26 cellular contexts compared by ENCODE assay signal in the genomic region with DNA sequence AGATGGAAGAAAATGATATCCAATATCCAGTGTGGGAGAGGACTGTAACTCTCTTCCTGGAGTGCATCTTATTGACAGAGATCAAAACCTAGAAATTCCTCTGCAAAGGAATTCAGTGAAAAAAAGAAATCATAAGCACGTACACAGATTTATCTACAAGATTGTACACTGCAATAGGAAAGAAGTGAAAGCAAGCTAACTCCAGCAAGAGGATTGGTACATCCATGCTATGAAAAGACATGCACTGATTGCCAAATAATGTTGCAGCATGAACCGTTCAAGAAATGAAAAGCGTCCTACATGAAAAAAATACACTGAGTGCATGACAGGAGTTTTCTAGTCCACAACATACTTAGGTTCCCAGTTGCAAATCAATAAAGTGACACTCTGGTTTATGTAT. TPM values are rescaled to one million over a fixed set of nuclear protein-coding genes. Genes with fewer than 3 reads are reported as not detected.
DNase-seq lines count a peak whose midpoint lies in the region; ATAC-seq and TF ChIP-seq lines count a peak whose summit lies in the region.
"Had no signal": no experiment of that assay in that cellular context is flagged by ENCODE, and none has a peak within 500 bp of the region (broad histone marks: within the 10 kb centered on the region; RNA-seq: fewer than 3 reads in every experiment).

No MANE protein-coding gene starts in this region.

- no peak overlapping the region for H3K4me3 ChIP-seq in Caco-2 (ENCODE audit: low read depth, low read length)

- CTCF ChIA-PET in Caco-2 (lab: Charles Lee), result interaction anchor here (0.5 kb wide), 1 partner anchor 29 kb away, joined by 3 read pairs; no protein-coding TSS in a partner anchor

- no TSS peak for BruUV-seq in Caco-2 (replicated peaks; lab: Mats Ljungman, UMichigan)

- H3K36me3 Mint-ChIP-seq in T-helper 1 cell treated with Interleukin-12 subunit alpha and Interleukin-12 subunit beta and Interleukin-4 antibody, amounts not matched to agents 30 μg/mL and 1 μg/mL, for 36 hours (ENCODE audit: low read depth), result no peaks in the 10 kb centered on the region
- H3K36me3 Mint-ChIP-seq in Caco-2 (ENCODE audit: insufficient read depth, unreplicated experiment) (peaks cover 5% of the 10 kb centered on the region), mesothelial cell of epicardium (no peaks in the 10 kb centered on the region)
- H3K36me3 Mint-ChIP-seq in activated T-cell treated with anti-CD3 and anti-CD28 coated beads, Interleukin-2, amount 50 U/mL, for 4 hours (ENCODE audit: insufficient read depth), result no peaks in the 10 kb centered on the region

- peak overlapping the region; percentile 1 for H3K4me3 Mint-ChIP-seq in T-helper 1 cell treated with Interleukin-12 subunit alpha and Interleukin-12 subunit beta and Interleukin-4 antibody, amounts not matched to agents 30 μg/mL and 1 μg/mL, for 36 hours
- no peak overlapping the region for H3K4me3 Mint-ChIP-seq in Caco-2 (ENCODE audit: unreplicated experiment)
- peak overlapping the region; percentile 37 for H3K4me3 Mint-ChIP-seq in mesothelial cell of epicardium
- no peak overlapping the region for H3K4me3 Mint-ChIP-seq in activated T-cell treated with anti-CD3 and anti-CD28 coated beads, Interleukin-2, amount 50 U/mL, for 4 hours
- H3K4me3 Mint-ChIP-seq: activated CD4-positive, alpha-beta T cell treated with anti-CD3 and anti-CD28 coated beads for 36 hours; activated naive CD4-positive, alpha-beta T cell treated with anti-CD3 and anti-CD28 coated beads for 36 hours had no signal

- ATAC-seq in activated T-cell treated with anti-CD3 and anti-CD28 coated beads, Interleukin-2, amount 50 U/mL, for 4 hours, result no peak
- ATAC-seq: activated CD4-positive, alpha-beta T cell treated with anti-CD3 and anti-CD28 coated beads for 36 hours; left cardiac atrium had no signal

- no peaks in the 10 kb centered on the region for H3K36me3 ChIP-seq in Caco-2 (ENCODE audit: control insufficient read depth, insufficient read depth, low read length)
- H3K36me3 ChIP-seq: esophagus muscularis mucosa, vagina had no signal

- peaks cover 13% of the 10 kb centered on the region for H3K4me1 Mint-ChIP-seq in T-helper 1 cell treated with Interleukin-12 subunit alpha and Interleukin-12 subunit beta and Interleukin-4 antibody, amounts not matched to agents 30 μg/mL and 1 μg/mL, for 36 hours (ENCODE audit: low read depth)
- H3K4me1 Mint-ChIP-seq in Caco-2 (ENCODE audit: low read depth, unreplicated experiment) (peaks cover 20% of the 10 kb centered on the region), mesothelial cell of epicardium (peaks cover 29% of the 10 kb centered on the region)
- H3K4me1 Mint-ChIP-seq in activated T-cell treated with anti-CD3 and anti-CD28 coated beads, Interleukin-2, amount 50 U/mL, for 4 hours (ENCODE audit: low read depth), result peaks cover 12% of the 10 kb centered on the region

- POLR2A ChIA-PET in Caco-2 (lab: Charles Lee), result no interaction called here

- DNase-seq in T-helper 1 cell (no peak), Caco-2 (no peak), mesothelial cell of epicardium (ENCODE audit: low spot score in 2 of 2, unreplicated experiment in 2 of 2) (no peak), GM19238 (ENCODE audit: insufficient read length, low spot score) (no peak)
- no peak for DNase-seq in stimulated activated CD4-positive, alpha-beta T cell treated with anti-CD3 and anti-CD28 coated beads, Interleukin-2, amount 100 ng/mL, for 24 hours
- no peak for DNase-seq in activated T-cell treated with anti-CD3 and anti-CD28 coated beads, Interleukin-2, amount 50 U/mL, for 4 hours
- DNase-seq: activated CD4-positive, alpha-beta T cell treated with anti-CD3 and anti-CD28 coated beads for 36 hours; activated naive CD4-positive, alpha-beta T cell treated with anti-CD3 and anti-CD28 coated beads for 36 hours; activated T-cell treated with anti-CD3 and anti-CD28 coated beads, Interleukin-2, amount 50 U/mL, for 48 hours; central memory CD4-positive, alpha-beta T cell; dermis blood vessel endothelial cell; foreskin melanocyte; GDM1; H7; IMR-90; left cardiac atrium; mesendoderm; NCI-H2029; NCI-H526 treated with DMSO at 0.1 percent for 48 hours; nucleus accumbens; stimulated activated CD4-positive, alpha-beta T cell treated with anti-CD3 and anti-CD28 coated beads, Interleukin-15, amount 100 ng/mL, for 24 hours; stimulated activated naive CD4-positive, alpha-beta T cell treated with Interleukin-2 at 50 U/mL for 16 hours had no signal

- H3K27ac Mint-ChIP-seq in T-helper 1 cell treated with Interleukin-12 subunit alpha and Interleukin-12 subunit beta and Interleukin-4 antibody, amounts not matched to agents 30 μg/mL and 1 μg/mL, for 36 hours, result no peak overlapping the region
- H3K27ac Mint-ChIP-seq in Caco-2 (ENCODE audit: unreplicated experiment) (peak overlapping the region; percentile 75), mesothelial cell of epicardium (peak overlapping the region; percentile 91)
- H3K27ac Mint-ChIP-seq: activated CD4-positive, alpha-beta T cell treated with anti-CD3 and anti-CD28 coated beads for 36 hours; activated naive CD4-positive, alpha-beta T cell treated with anti-CD3 and anti-CD28 coated beads for 36 hours had no signal

- no peaks in the 10 kb centered on the region for H3K9me3 Mint-ChIP-seq in T-helper 1 cell treated with Interleukin-12 subunit alpha and Interleukin-12 subunit beta and Interleukin-4 antibody, amounts not matched to agents 30 μg/mL and 1 μg/mL, for 36 hours
- H3K9me3 Mint-ChIP-seq in Caco-2 (ENCODE audit: unreplicated experiment), result no peaks in the 10 kb centered on the region
- no peaks in the 10 kb centered on the region for H3K9me3 Mint-ChIP-seq in mesothelial cell of epicardium
- H3K9me3 Mint-ChIP-seq in activated T-cell treated with anti-CD3 and anti-CD28 coated beads, Interleukin-2, amount 50 U/mL, for 4 hours, result no peaks in the 10 kb centered on the region
- H3K9me3 Mint-ChIP-seq: activated naive CD4-positive, alpha-beta T cell treated with anti-CD3 and anti-CD28 coated beads for 36 hours had no signal

- H3K4me1 ChIP-seq in Caco-2, result peaks cover 17% of the 10 kb centered on the region

- intact Hi-C loops in Caco-2 (cut with micrococcal nuclease; ENCODE audit: unreplicated experiment), result no loop called here

- H3K27me3 Mint-ChIP-seq in T-helper 1 cell treated with Interleukin-12 subunit alpha and Interleukin-12 subunit beta and Interleukin-4 antibody, amounts not matched to agents 30 μg/mL and 1 μg/mL, for 36 hours (ENCODE audit: low read depth), result peaks cover 19% of the 10 kb centered on the region
- no peaks in the 10 kb centered on the region for H3K27me3 Mint-ChIP-seq in Caco-2 (ENCODE audit: insufficient read depth, unreplicated experiment)
- no peaks in the 10 kb centered on the region for H3K27me3 Mint-ChIP-seq in mesothelial cell of epicardium (ENCODE audit: low read depth)
- no peaks in the 10 kb centered on the region for H3K27me3 Mint-ChIP-seq in activated T-cell treated with anti-CD3 and anti-CD28 coated beads, Interleukin-2, amount 50 U/mL, for 4 hours (ENCODE audit: low read depth)
- H3K27me3 Mint-ChIP-seq: activated CD4-positive, alpha-beta T cell treated with anti-CD3 and anti-CD28 coated beads for 36 hours had no signal

- H3K9me3 ChIP-seq in Caco-2, result no peaks in the 10 kb centered on the region
- H3K9me3 ChIP-seq: esophagus muscularis mucosa, vagina had no signal

- peak overlapping the region; percentile 93 for H3K27ac ChIP-seq in VCaP
- H3K27ac ChIP-seq: vagina had no signal

- no peaks in the 10 kb centered on the region for H3K27me3 ChIP-seq in Caco-2 (replicated peaks; ENCODE audit: control insufficient read depth, insufficient read depth, low read length)
- H3K27me3 ChIP-seq: esophagus muscularis mucosa, vagina had no signal

- TF ChIP-seq CTCF in Caco-2 (IDR thresholded peaks at IDR 0.05; ENCODE audit: insufficient read depth in 1 of 2, low read depth in 1 of 2, low read length in 1 of 2, severe bottlenecking in 1 of 2, unreplicated experiment in 1 of 2), result no peak
- TF ChIP-seq CTCF in VCaP (conservative IDR thresholded peaks at IDR 0.05), result no peak
- no peak for TF ChIP-seq CTCF in mesothelial cell of epicardium (IDR thresholded peaks at IDR 0.05; ENCODE audit: unreplicated experiment)

RNA-seq across cellular contexts. Expression of a gene that starts 1.9 kb away (rescaled TPM):
- total RNA-seq in Caco-2 (2022) (173 and 193 TPM in 2 replicates), mesothelial cell of epicardium (126 to 130 TPM (median 126 TPM) in 3 replicates)
- total RNA-seq in activated T-cell treated with anti-CD3 and anti-CD28 coated beads, Interleukin-2, amount 50 U/mL, for 4 hours, result 10 to 100 TPM in 2 of 3 donors, 1 to 10 TPM in 1; 7.3 to 12.8 (median 11.5) TPM

Comparison
In these comparisons a context has a peak if more than half of its experiments do, and no peak if none do; other contexts are left out.
1. H3K4me3 Mint-ChIP-seq: peak in T-helper 1 cell treated with Interleukin-12 subunit alpha and Interleukin-12 subunit beta and Interleukin-4 antibody, amounts not matched to agents 30 μg/mL and 1 μg/mL, for 36 hours (single experiment) and mesothelial cell of epicardium (single experiment); none in Caco-2 (single experiment) and activated T-cell treated with anti-CD3 and anti-CD28 coated beads, Interleukin-2, amount 50 U/mL, for 4 hours (single experiment).